16 cellular contexts compared by ENCODE assay signal in the genomic region with DNA sequence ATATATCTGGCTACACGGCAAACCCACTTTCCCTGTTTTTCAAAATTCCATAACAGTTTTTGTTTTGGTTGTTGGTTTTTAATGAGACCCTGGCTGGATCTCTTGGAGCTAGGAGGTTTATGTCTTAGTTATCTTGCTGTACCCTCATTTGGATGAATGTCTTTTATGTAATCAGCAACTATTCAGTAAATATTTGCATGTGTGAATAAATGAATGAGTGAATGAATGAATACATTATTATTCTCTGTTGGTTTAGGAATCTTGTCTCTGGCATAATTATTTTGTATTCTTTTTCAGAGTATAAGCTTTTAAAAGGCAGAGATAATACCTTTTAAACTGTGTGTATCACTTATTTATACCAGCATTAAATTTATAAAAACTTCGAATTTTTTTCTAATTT. TPM values are rescaled to one million over a fixed set of nuclear protein-coding genes. Genes with fewer than 3 reads are reported as not detected.
"Had no signal": no experiment of that assay in that cellular context is flagged by ENCODE, and none has a peak within 500 bp of the region (broad histone marks: within the 10 kb centered on the region; RNA-seq: fewer than 3 reads in every experiment).

No MANE protein-coding gene starts in this region.

- H3K9me3 ChIP-seq: esophagus muscularis mucosa, neutrophil, suprapubic skin, upper lobe of right lung had no signal

- DNase-seq: activated CD4-positive, alpha-beta T cell treated with anti-CD3 and anti-CD28 coated beads, Interleukin-2, amount 50 U/mL, for 1 hour; activated naive CD4-positive, alpha-beta T cell treated with anti-CD3 and anti-CD28 coated beads, Interleukin-2, amount 10 ng/mL, durations not matched to agents 7 days and 5 days; central memory CD4-positive, alpha-beta T cell; foreskin fibroblast; midbrain; naive thymus-derived CD4-positive, alpha-beta T cell; stimulated activated CD4-positive, alpha-beta T cell treated with anti-CD3 and anti-CD28 coated beads, Interleukin-1b, Interleukin-23, amount 100 ng/mL, for 48 hours; stimulated activated naive CD4-positive, alpha-beta T cell; upper lobe of right lung had no signal

- H3K36me3 ChIP-seq: esophagus muscularis mucosa, neutrophil, suprapubic skin, upper lobe of right lung had no signal

- H3K9me3 Mint-ChIP-seq: activated naive CD4-positive, alpha-beta T cell treated with anti-CD3 and anti-CD28 coated beads, Interleukin-2, amount 10 ng/mL, durations not matched to agents 7 days and 5 days; activated T-helper 2 cell treated with anti-CD3 and anti-CD28 coated beads, Interferon-gamma antibody, Interleukin-2, Interleukin-4, amounts not matched to agents 10 μg/mL and 5 μg/mL and 100 μg/mL, durations not matched to agents 14 hours and 24 hours and 36 hours had no signal

- H3K27ac ChIP-seq: esophagus muscularis mucosa, neutrophil, suprapubic skin, upper lobe of right lung had no signal

- ATAC-seq: naive thymus-derived CD4-positive, alpha-beta T cell; upper lobe of right lung had no signal

- H3K27ac Mint-ChIP-seq: activated naive CD4-positive, alpha-beta T cell treated with anti-CD3 and anti-CD28 coated beads, Interleukin-2, amount 10 ng/mL, durations not matched to agents 7 days and 5 days; naive thymus-derived CD4-positive, alpha-beta T cell had no signal

- H3K4me3 Mint-ChIP-seq: activated naive CD4-positive, alpha-beta T cell treated with anti-CD3 and anti-CD28 coated beads, Interleukin-2, amount 10 ng/mL, durations not matched to agents 7 days and 5 days; naive thymus-derived CD4-positive, alpha-beta T cell had no signal

- H3K27me3 ChIP-seq: esophagus muscularis mucosa, suprapubic skin, upper lobe of right lung had no signal

- H3K4me3 ChIP-seq: esophagus muscularis mucosa, suprapubic skin had no signal

- H3K36me3 Mint-ChIP-seq: activated naive CD4-positive, alpha-beta T cell treated with anti-CD3 and anti-CD28 coated beads, Interleukin-2, amount 10 ng/mL, durations not matched to agents 7 days and 5 days had no signal

RNA-seq across cellular contexts. Expression of gene UTS2B, which starts 3.2 kb away (rescaled TPM):
- total RNA-seq: dermis microvascular lymphatic vessel endothelial cell; liver; T-helper 2 cell treated with Interferon-gamma antibody and Interleukin-4, amounts not matched to agents 100 ng/mL and 5 ng/mL, for 36 hours had no signal
- polyA plus RNA-seq: naive thymus-derived CD4-positive, alpha-beta T cell had no signal
